ENCODE assay signal across 1 cellular context in genomic region chr3:156674911-156675743, GRCh38.
TF ChIP-seq lines count a peak whose summit lies in the region.

No MANE protein-coding gene starts in this region.

TF ChIP-seq in K562, 482 proteins besides CTCF, POLR2A, EP300 and RAD21 (continued from another document):
- no peak for TF ChIP-seq MGA (IDR thresholded peaks at IDR 0.05)
- no peak for TF ChIP-seq TRIM24 (IDR thresholded peaks at IDR 0.05)
- TF ChIP-seq CBX8 (IDR thresholded peaks at IDR 0.05; ENCODE audit: borderline replicate concordance, extremely low read depth, low read depth, low read length, poor library complexity, severe bottlenecking) = no peak
- TF ChIP-seq ZNF609 (CRISPR knock-in tag; IDR thresholded peaks at IDR 0.05; ENCODE audit: borderline replicate concordance) = no peak; the same call in 1 of the 2 replicates
- no peak for TF ChIP-seq SOX6 (IDR thresholded peaks at IDR 0.05)
- TF ChIP-seq SMARCB1 (IDR thresholded peaks at IDR 0.05; ENCODE audit: insufficient read length, low read depth) = no peak
- peak in 1 of 2 experiments; percentile 37; a peak in 1 of 4 replicates for TF ChIP-seq RCOR1 (IDR thresholded peaks at IDR 0.05; ENCODE audit: borderline replicate concordance in 1 of 2, low read depth in 2 of 2, low read length in 2 of 2)
- no peak for TF ChIP-seq KLF6 (CRISPR knock-in tag; IDR thresholded peaks at IDR 0.05; ENCODE audit: borderline replicate concordance)
- TF ChIP-seq RBFOX2 (IDR thresholded peaks at IDR 0.05; ENCODE audit: low read depth, low read length) = peak; percentile 43
- no peak; the same call in 1 of the 2 replicates for TF ChIP-seq FOXP1 (CRISPR knock-in tag; IDR thresholded peaks at IDR 0.05)
- no peak for TF ChIP-seq FOXM1 (IDR thresholded peaks at IDR 0.05; ENCODE audit: low read depth)
- TF ChIP-seq FOXM1 (CRISPR knock-in tag; IDR thresholded peaks at IDR 0.05; ENCODE audit: low read depth) = no peak
- no peak for TF ChIP-seq TGIF2 (CRISPR knock-in tag; IDR thresholded peaks at IDR 0.05)
- no peak for TF ChIP-seq TCF7 (IDR thresholded peaks at IDR 0.05; ENCODE audit: borderline replicate concordance)
- no peak for TF ChIP-seq RNF2 (IDR thresholded peaks at IDR 0.05)
- TF ChIP-seq ZFX (CRISPR knock-in tag; IDR thresholded peaks at IDR 0.05) = no peak
- TF ChIP-seq CCNT2 (IDR thresholded peaks at IDR 0.05; ENCODE audit: borderline replicate concordance, extremely low read depth, insufficient read length, low read depth, low read length) = no peak
- no peak for TF ChIP-seq NCOA4 (IDR thresholded peaks at IDR 0.05; ENCODE audit: partially characterized antibody)
- no peak for TF ChIP-seq SREBF2 (CRISPR knock-in tag; IDR thresholded peaks at IDR 0.05)
- no peak for TF ChIP-seq TFAM (CRISPR knock-in tag; conservative IDR thresholded peaks at IDR 0.05)
- no peak for TF ChIP-seq BRCA1 (IDR thresholded peaks at IDR 0.05)
- TF ChIP-seq BRCA1 (CRISPR knock-in tag; IDR thresholded peaks at IDR 0.05) = no peak
- no peak for TF ChIP-seq NR2F6 (CRISPR knock-in tag; IDR thresholded peaks at IDR 0.05)
- no peak for TF ChIP-seq PHB2 (IDR thresholded peaks at IDR 0.05; ENCODE audit: low read depth)
- TF ChIP-seq ZNF175 (CRISPR knock-in tag; IDR thresholded peaks at IDR 0.05; ENCODE audit: low read depth) = no peak
- TF ChIP-seq HNRNPL (IDR thresholded peaks at IDR 0.05; ENCODE audit: low read depth, low read length) = no peak
- peak; percentile 95 for TF ChIP-seq CHD4 (IDR thresholded peaks at IDR 0.05; ENCODE audit: insufficient read depth, insufficient replicate concordance, low read depth, low read length, poor library complexity, severe bottlenecking)
- no peak for TF ChIP-seq NFXL1 (CRISPR knock-in tag; IDR thresholded peaks at IDR 0.05)
- TF ChIP-seq PRPF4 (IDR thresholded peaks at IDR 0.05; ENCODE audit: insufficient read depth, low read depth, low read length, poor library complexity, severe bottlenecking) = peak; percentile 14
- no peak for TF ChIP-seq DACH1 (IDR thresholded peaks at IDR 0.05; ENCODE audit: partially characterized antibody)
- TF ChIP-seq ATF6 (CRISPR knock-in tag; IDR thresholded peaks at IDR 0.05) = no peak
- TF ChIP-seq ZC3H11A (IDR thresholded peaks at IDR 0.05; ENCODE audit: low read depth, low read length) = no peak
- no peak for TF ChIP-seq ZNF586 (CRISPR knock-in tag; conservative IDR thresholded peaks at IDR 0.05)
- TF ChIP-seq POLR2G (IDR thresholded peaks at IDR 0.05; ENCODE audit: low read depth, low read length) = peak; percentile 67
- no peak for TF ChIP-seq ZKSCAN8 (CRISPR knock-in tag; IDR thresholded peaks at IDR 0.05)
- no peak for TF ChIP-seq ZBTB1 (CRISPR knock-in tag; IDR thresholded peaks at IDR 0.05; ENCODE audit: borderline replicate concordance, low read depth)
- no peak for TF ChIP-seq NELFE (IDR thresholded peaks at IDR 0.05; ENCODE audit: insufficient read depth, insufficient read length)
- no peak for TF ChIP-seq HMGN3 (IDR thresholded peaks at IDR 0.05; ENCODE audit: borderline replicate concordance, extremely low read depth, insufficient read length, low read depth, low read length)
- no peak for TF ChIP-seq ZNF316 (IDR thresholded peaks at IDR 0.05)
- no peak for TF ChIP-seq ZNF217 (CRISPR knock-in tag; IDR thresholded peaks at IDR 0.05)
- no peak; the same call in 1 of the 2 replicates for TF ChIP-seq ETV5 (CRISPR knock-in tag; IDR thresholded peaks at IDR 0.05; ENCODE audit: low read depth)
